Comparison of ENCODE assay signal across 9 cellular contexts in genomic region chr5:151051066-151051930, GRCh38. TPM values are rescaled to one million over a fixed set of nuclear protein-coding genes. Genes with fewer than 3 reads are reported as not detected.
DNase-seq lines count a peak whose midpoint lies in the region; ATAC-seq and TF ChIP-seq lines count a peak whose summit lies in the region.
"Had no signal": no experiment of that assay in that cellular context is flagged by ENCODE, and none has a peak within 500 bp of the region (broad histone marks: within the 10 kb centered on the region; RNA-seq: fewer than 3 reads in every experiment).

No MANE protein-coding gene starts in this region.

- peaks cover 33% of the 10 kb centered on the region for H3K79me2 ChIP-seq in parathyroid adenoma

- peak; percentile 58 to 73 (median 63) for DNase-seq in CD4-positive, alpha-beta T cell
- DNase-seq in HK-2 (ENCODE audit: unreplicated experiment) (peak; percentile 55), SK-MEL-5 (ENCODE audit: low read depth, low spot score) (peak; percentile 83), globus pallidus (ENCODE audit: low spot score) (peak; percentile 55), upper lobe of left lung (peak in 1 of 2 donors; percentile 86)
- DNase-seq in activated naive CD4-positive, alpha-beta T cell (lab: John Stamatoyannopoulos, UW) = peak; percentile 22 to 62 (median 36)

- CTCF ChIA-PET in CD4-positive, alpha-beta T cell (lab: Charles Lee) = interaction anchor here (0.6 to 8.8 kb wide), 14 partner anchors 23 to 114 kb away, joined by 3 to 126 read pairs (median 4); no protein-coding TSS in a partner anchor

- H3K4me3 Mint-ChIP-seq in CD4-positive, alpha-beta T cell = no peak overlapping the region

- POLR2A ChIA-PET in CD4-positive, alpha-beta T cell (lab: Charles Lee) = interaction anchor here (1.0 to 1.9 kb wide), 3 partner anchors 28 to 74 kb away, joined by 3 to 15 read pairs (median 4); no protein-coding TSS in a partner anchor

- H3K4me1 ChIP-seq in parathyroid adenoma = peaks cover 10% of the 10 kb centered on the region
- H3K4me1 ChIP-seq in upper lobe of left lung = peaks cover 11 to 19% (median 16%) of the 10 kb centered on the region in 4 donors

- TF ChIP-seq EP300 in upper lobe of left lung (IDR thresholded peaks at IDR 0.05) = no peak

- TF ChIP-seq CTCF in CD4-positive, alpha-beta T cell (IDR thresholded peaks at IDR 0.05) = peak; percentile 74
- TF ChIP-seq CTCF in parathyroid adenoma (IDR thresholded peaks at IDR 0.05) = peak; percentile 94
- peak; percentile 83 to 92 (median 89) for TF ChIP-seq CTCF in upper lobe of left lung (IDR thresholded peaks at IDR 0.05)

- WGBS in upper lobe of left lung, 2 donors = 58 to 63% methylated on average over 6 of the region's 6 CpGs

- in situ Hi-C loops in SK-MEL-5 (cut with HindIII; ENCODE audit: low pct_unique_long_range_greater_than_20kb, low sequenced_read_pairs) = no loop called here

- peak; percentile 77 for ATAC-seq in CD4-positive, alpha-beta T cell (ENCODE audit: poor library complexity)
- ATAC-seq in GM19395 (IDR thresholded peaks at IDR 0.05; ENCODE audit: unreplicated experiment) (peak; percentile 84), upper lobe of left lung (ENCODE audit: low FRiP score in 2 of 2) (peak; percentile 84 to 88)

- H3K27ac ChIP-seq in CD4-positive, alpha-beta T cell (ENCODE audit: low read depth, low read length) = no peak overlapping the region
- H3K27ac ChIP-seq in parathyroid adenoma (no peak overlapping the region), upper lobe of left lung (peak overlapping the region in 3 of 4 donors; percentile 69 to 77 (median 73))

- H3K4me1 Mint-ChIP-seq in CD4-positive, alpha-beta T cell (ENCODE audit: low read depth) = peaks cover 12% of the 10 kb centered on the region

- no peak overlapping the region for H3K9ac ChIP-seq in parathyroid adenoma

- peaks cover 94% of the 10 kb centered on the region for H3K36me3 Mint-ChIP-seq in CD4-positive, alpha-beta T cell (ENCODE audit: low read depth)

- H3K27me3 Mint-ChIP-seq in CD4-positive, alpha-beta T cell = no peaks in the 10 kb centered on the region

- H3K27me3 ChIP-seq in CD4-positive, alpha-beta T cell (ENCODE audit: control insufficient read depth, insufficient read depth, low read length) = no peaks in the 10 kb centered on the region
- H3K27me3 ChIP-seq in parathyroid adenoma (ENCODE audit: control insufficient read depth, insufficient read depth, low read length) (no peaks in the 10 kb centered on the region), upper lobe of left lung (no peaks in the 10 kb centered on the region)

- H3K36me3 ChIP-seq in parathyroid adenoma (ENCODE audit: control insufficient read depth, insufficient read depth, low read length) (no peaks in the 10 kb centered on the region), upper lobe of left lung (peaks cover 13 to 91% (median 67%) of the 10 kb centered on the region in 4 donors)

- TF ChIP-seq POLR2A in upper lobe of left lung (IDR thresholded peaks at IDR 0.05) = no peak

- no peaks in the 10 kb centered on the region for H3K9me3 Mint-ChIP-seq in CD4-positive, alpha-beta T cell

- H3K4me2 ChIP-seq in parathyroid adenoma (ENCODE audit: low read length) = no peak overlapping the region

- no peak overlapping the region for H2AFZ ChIP-seq in parathyroid adenoma

- intact Hi-C loops in CD4-positive, alpha-beta T cell (cut with DNase I, micrococcal nuclease) = loop anchor here (1.0 to 5.0 kb wide), 3 partner anchors 64 to 186 kb away; no protein-coding TSS in a partner anchor

- no peaks in the 10 kb centered on the region for H3K9me3 ChIP-seq in CD4-positive, alpha-beta T cell (ENCODE audit: control insufficient read depth, low read length)
- H3K9me3 ChIP-seq in parathyroid adenoma (ENCODE audit: control insufficient read depth, low read length) (no peaks in the 10 kb centered on the region), upper lobe of left lung (no peaks in the 10 kb centered on the region)

- H3K4me3 ChIP-seq in parathyroid adenoma (ENCODE audit: low read depth, low read length) (no peak overlapping the region), upper lobe of left lung (no peak overlapping the region)

- H3K27ac Mint-ChIP-seq in CD4-positive, alpha-beta T cell = peak overlapping the region; percentile 41

RNA-seq across cellular contexts. Expression of gene TNIP1, which starts 29.5 kb away (rescaled TPM):
- total RNA-seq in CD4-positive, alpha-beta T cell = 100 to 1,000 TPM; 110 to 115 TPM
- total RNA-seq in SK-MEL-5 (2014; rRNA removed; shearing (Covaris generic)) = 40.4 and 43.9 TPM in 2 replicates
- 35.5 and 41.1 TPM in 2 replicates for polyA plus RNA-seq in SK-MEL-5 (2015; cell fraction: cytosol; rRNA removed)
- 19.3 and 20.4 TPM in 2 replicates for polyA plus RNA-seq in SK-MEL-5 (2015; cell fraction: nucleus; rRNA removed)
- 100 to 1,000 TPM; 109 to 166 (median 130) TPM for total RNA-seq in upper lobe of left lung

RNA-seq across cellular contexts. Expression of gene GPX3, which starts 30.9 kb away (rescaled TPM):
- under 1 TPM in 1 of 2 experiments, not detected in 1; 0.58 TPM for total RNA-seq in CD4-positive, alpha-beta T cell
- total RNA-seq in SK-MEL-5 (2014; rRNA removed; shearing (Covaris generic)) = 0.13 and 1.2 TPM in 2 replicates
- 0.60 and 0.70 TPM in 2 replicates for polyA plus RNA-seq in SK-MEL-5 (2015; cell fraction: cytosol; rRNA removed)
- not detected in 2 replicates for polyA plus RNA-seq in SK-MEL-5 (2015; cell fraction: nucleus; rRNA removed)
- 1,000 to 10,000 TPM in 4 of 6 donors, 100 to 1,000 TPM in 2; 876 to 1,536 (median 1,027) TPM for total RNA-seq in upper lobe of left lung
- total RNA-seq: activated CD8-positive, alpha-beta memory T cell treated with anti-CD3 and anti-CD28 coated beads for 36 hours had no signal

Comparison
In these comparisons a context has a peak if more than half of its experiments do, and no peak if none do; other contexts are left out.
1. H3K27ac ChIP-seq: peak in upper lobe of left lung (3 of 4); none in CD4-positive, alpha-beta T cell (single experiment) and parathyroid adenoma (single experiment).
2. RNA of gene GPX3, which starts 30.9 kb away (total RNA-seq): 876 to 1,536 TPM in upper lobe of left lung; 0.13 to 1.2 TPM in SK-MEL-5 and 0.58 TPM in CD4-positive, alpha-beta T cell; every median in the first group is over 100 times any median in the second.
3. Peak in every context shown above with its lines, with median percentiles within 50 percentile points of each other: ATAC-seq and CTCF ChIP-seq.